In genomic region chr12:93785262-93786010, GRCh38 we compare ENCODE assay signal across 8 cellular contexts.
DNase-seq lines count a peak whose midpoint lies in the region; ATAC-seq and TF ChIP-seq lines count a peak whose summit lies in the region.

No MANE protein-coding gene starts in this region.

- POLR2A ChIA-PET in HEK293T (lab: Yijun Ruan, JAX), result interaction anchor here (0.8 kb wide), 1 partner anchor 212 kb away, joined by 3 read pairs; no protein-coding TSS in a partner anchor

- TF ChIP-seq EP300 in Ishikawa (IDR thresholded peaks at IDR 0.05; ENCODE audit: borderline replicate concordance), result peak; percentile 18; the same call in 1 of the 2 replicates
- TF ChIP-seq EP300 in ovary (IDR thresholded peaks at IDR 0.05), result no peak

- ATAC-seq in HG03135 (IDR thresholded peaks at IDR 0.05; ENCODE audit: unreplicated experiment), result no peak

- intact Hi-C loops in ovary (cut with DNase I), result loop anchor here in 1 of 4 donors (5.0 kb wide), 1 partner anchor 1437 kb away; no protein-coding TSS in a partner anchor

- CTCF ChIA-PET in HEK293T (lab: Yijun Ruan, JAX), result interaction anchor here (1.3 kb wide), 1 partner anchor 316 kb away, joined by 5 read pairs; no protein-coding TSS in a partner anchor

- TF ChIP-seq CTCF in ovary (IDR thresholded peaks at IDR 0.05), result no peak

- no peak overlapping the region for H3K27ac ChIP-seq in ovary

- no peak for TF ChIP-seq RAD21 in Ishikawa (IDR thresholded peaks at IDR 0.05; ENCODE audit: low read depth)

- H3K27me3 ChIP-seq in ovary, result no peaks in the 10 kb centered on the region

- no peaks in the 10 kb centered on the region for H3K36me3 ChIP-seq in ovary

- H3K4me3 ChIP-seq in ovary, result no peak overlapping the region

- no peak for TF ChIP-seq POLR2A in ovary (IDR thresholded peaks at IDR 0.05)

- H3K4me1 ChIP-seq in ovary (ENCODE audit: insufficient read depth), result peaks cover 14% of the 10 kb centered on the region

- DNase-seq in AG20443 (ENCODE audit: low spot score) (peak; percentile 86), fibroblast of peridontal ligament (ENCODE audit: extremely low read depth) (peak; percentile 98), ovary (peak in 4 of 5 donors; percentile 25 to 65 (median 52)), HEK293T (ENCODE audit: extremely low spot score) (no peak), NCI-H187 treated with DMSO at 0.1 percent for 48 hours (lab: John Stamatoyannopoulos, UW) (no peak)
- DNase-seq in activated CD8-positive, alpha-beta memory T cell treated with anti-CD3 and anti-CD28 coated beads, Interleukin-2, amount 50 U/mL, for 48 hours, result peak; percentile 61

- H3K9me3 ChIP-seq in ovary, result no peaks in the 10 kb centered on the region

- WGBS in ovary, 3 donors, result 39 to 43% (median 43%) methylated on average over 8 of the region's 8 CpGs

TF ChIP-seq in Ishikawa, 13 proteins besides CTCF, POLR2A, EP300 and RAD21:
- TF ChIP-seq, protein P1, sequence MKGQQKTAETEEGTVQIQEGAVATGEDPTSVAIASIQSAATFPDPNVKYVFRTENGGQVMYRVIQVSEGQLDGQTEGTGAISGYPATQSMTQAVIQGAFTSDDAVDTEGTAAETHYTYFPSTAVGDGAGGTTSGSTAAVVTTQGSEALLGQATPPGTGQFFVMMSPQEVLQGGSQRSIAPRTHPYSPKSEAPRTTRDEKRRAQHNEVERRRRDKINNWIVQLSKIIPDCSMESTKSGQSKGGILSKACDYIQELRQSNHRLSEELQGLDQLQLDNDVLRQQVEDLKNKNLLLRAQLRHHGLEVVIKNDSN (IDR thresholded peaks at IDR 0.05), result peak; percentile 55
- TF ChIP-seq EGR1 (IDR thresholded peaks at IDR 0.05) (no peak), YY1 (IDR thresholded peaks at IDR 0.05; ENCODE audit: low read depth) (no peak), TEAD4 (IDR thresholded peaks at IDR 0.05) (peak; percentile 84), REST (IDR thresholded peaks at IDR 0.05; ENCODE audit: low read depth) (no peak), TCF12 (IDR thresholded peaks at IDR 0.05; ENCODE audit: low read depth) (no peak), CREB1 (IDR thresholded peaks at IDR 0.05; ENCODE audit: low read depth) (no peak), NFIC (IDR thresholded peaks at IDR 0.05) (0 out of 2 replicates have a peak, but pooled peaks have one; percentile 21), ZBTB7A (IDR thresholded peaks at IDR 0.05; ENCODE audit: low read depth) (no peak), FOXM1 (IDR thresholded peaks at IDR 0.05; ENCODE audit: borderline replicate concordance, low read depth) (no peak), CEBPB (IDR thresholded peaks at IDR 0.05) (no peak), TAF1 (IDR thresholded peaks at IDR 0.05; ENCODE audit: low read depth) (no peak)
- TF ChIP-seq, protein P2, sequence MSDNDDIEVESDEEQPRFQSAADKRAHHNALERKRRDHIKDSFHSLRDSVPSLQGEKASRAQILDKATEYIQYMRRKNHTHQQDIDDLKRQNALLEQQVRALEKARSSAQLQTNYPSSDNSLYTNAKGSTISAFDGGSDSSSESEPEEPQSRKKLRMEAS (IDR thresholded peaks at IDR 0.05), result no peak

TF ChIP-seq in HEK293T, 16 proteins besides CTCF, POLR2A, EP300 and RAD21:
- TF ChIP-seq TARDBP (IDR thresholded peaks at IDR 0.05), result no peak
- TF ChIP-seq HDGF (IDR thresholded peaks at IDR 0.05; ENCODE audit: borderline replicate concordance), result no peak
- TF ChIP-seq ARNT (IDR thresholded peaks at IDR 0.05), result no peak
- TF ChIP-seq BHLHE40 (IDR thresholded peaks at IDR 0.05; ENCODE audit: borderline replicate concordance), result no peak
- no peak for TF ChIP-seq NFRKB (IDR thresholded peaks at IDR 0.05)
- TF ChIP-seq SP1 (IDR thresholded peaks at IDR 0.05), result no peak
- no peak for TF ChIP-seq FOXK2 (IDR thresholded peaks at IDR 0.05)
- no peak for TF ChIP-seq LEF1 (IDR thresholded peaks at IDR 0.05; ENCODE audit: borderline replicate concordance)
- TF ChIP-seq ELF4 (IDR thresholded peaks at IDR 0.05), result no peak
- TF ChIP-seq PKNOX1 (IDR thresholded peaks at IDR 0.05), result no peak
- TF ChIP-seq CTBP1 (IDR thresholded peaks at IDR 0.05; ENCODE audit: borderline replicate concordance), result no peak
- TF ChIP-seq FOXA1 (IDR thresholded peaks at IDR 0.05), result no peak
- no peak for TF ChIP-seq FOXM1 (IDR thresholded peaks at IDR 0.05; ENCODE audit: borderline replicate concordance)
- no peak for TF ChIP-seq L3MBTL2 (conservative IDR thresholded peaks at IDR 0.05)

Comparison
In these comparisons a context has a peak if more than half of its experiments do, and no peak if none do; other contexts are left out.
1. DNase-seq: peak in AG20443 (single experiment), activated CD8-positive, alpha-beta memory T cell treated with anti-CD3 and anti-CD28 coated beads, Interleukin-2, amount 50 U/mL, for 48 hours (single experiment), fibroblast of peridontal ligament (single experiment) and ovary (4 of 5); none in HEK293T (single experiment) and NCI-H187 treated with DMSO at 0.1 percent for 48 hours (single experiment).